1 cellular context compared by ENCODE assay signal in the genomic region with DNA sequence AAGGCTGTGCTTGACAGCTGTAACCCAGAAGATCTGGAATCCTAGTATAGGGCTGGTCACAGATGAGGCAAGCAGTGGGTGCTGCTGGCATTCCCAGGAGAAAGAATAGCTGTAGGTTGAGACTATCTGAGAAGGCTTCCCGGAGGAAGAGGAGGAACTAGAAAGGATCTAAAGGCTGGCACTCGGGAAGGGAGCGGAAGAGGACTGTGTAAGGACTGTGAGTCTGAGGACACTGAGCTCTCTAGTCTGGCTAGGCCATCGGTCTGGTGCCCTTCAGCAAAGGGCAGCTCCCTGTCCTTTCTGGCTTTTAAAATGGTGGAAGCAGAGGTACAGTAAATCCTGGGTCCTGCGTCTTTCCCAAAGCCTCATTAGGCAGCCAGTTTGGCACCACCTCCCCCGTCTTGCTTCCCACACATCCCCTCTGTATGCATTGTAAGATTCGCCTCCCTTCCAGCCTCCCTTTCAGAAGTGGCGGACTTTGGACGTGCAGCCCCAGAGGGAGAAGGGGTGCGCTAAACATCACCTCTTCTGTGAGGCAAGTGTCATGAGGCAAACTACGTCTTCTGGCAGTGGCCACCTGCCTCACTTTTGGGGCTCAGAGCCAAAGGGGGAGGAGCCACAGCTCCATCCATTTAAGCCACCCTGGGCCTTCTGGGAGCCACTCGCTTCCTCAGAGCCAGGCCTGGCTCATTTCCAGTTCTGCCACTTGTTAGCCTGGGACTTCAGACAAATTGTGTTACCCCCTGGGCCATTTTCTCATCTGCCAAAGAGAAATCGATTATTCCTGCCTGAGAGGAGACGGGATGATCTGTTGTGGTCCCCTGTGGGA.
TF ChIP-seq lines count a peak whose summit lies in the region.

No MANE protein-coding gene starts in this region.

TF ChIP-seq in SK-N-SH treated with all-trans-retinoic acid at 6 μM for 48 hours, 23 proteins besides CTCF, POLR2A, EP300 and RAD21 (continued from another document):
- TF ChIP-seq BACH2 (CRISPR knock-in tag; IDR thresholded peaks at IDR 0.05; ENCODE audit: borderline replicate concordance) (no peak), CSDC2 (CRISPR knock-in tag; IDR thresholded peaks at IDR 0.05) (no peak), ISL1 (CRISPR knock-in tag; IDR thresholded peaks at IDR 0.05) (no peak), ZFP3 (CRISPR knock-in tag; IDR thresholded peaks at IDR 0.05) (no peak), ZNF565 (CRISPR knock-in tag; conservative IDR thresholded peaks at IDR 0.05; ENCODE audit: low read depth) (no peak), ZNF70 (CRISPR knock-in tag; IDR thresholded peaks at IDR 0.05) (no peak)
- TF ChIP-seq, protein P1, sequence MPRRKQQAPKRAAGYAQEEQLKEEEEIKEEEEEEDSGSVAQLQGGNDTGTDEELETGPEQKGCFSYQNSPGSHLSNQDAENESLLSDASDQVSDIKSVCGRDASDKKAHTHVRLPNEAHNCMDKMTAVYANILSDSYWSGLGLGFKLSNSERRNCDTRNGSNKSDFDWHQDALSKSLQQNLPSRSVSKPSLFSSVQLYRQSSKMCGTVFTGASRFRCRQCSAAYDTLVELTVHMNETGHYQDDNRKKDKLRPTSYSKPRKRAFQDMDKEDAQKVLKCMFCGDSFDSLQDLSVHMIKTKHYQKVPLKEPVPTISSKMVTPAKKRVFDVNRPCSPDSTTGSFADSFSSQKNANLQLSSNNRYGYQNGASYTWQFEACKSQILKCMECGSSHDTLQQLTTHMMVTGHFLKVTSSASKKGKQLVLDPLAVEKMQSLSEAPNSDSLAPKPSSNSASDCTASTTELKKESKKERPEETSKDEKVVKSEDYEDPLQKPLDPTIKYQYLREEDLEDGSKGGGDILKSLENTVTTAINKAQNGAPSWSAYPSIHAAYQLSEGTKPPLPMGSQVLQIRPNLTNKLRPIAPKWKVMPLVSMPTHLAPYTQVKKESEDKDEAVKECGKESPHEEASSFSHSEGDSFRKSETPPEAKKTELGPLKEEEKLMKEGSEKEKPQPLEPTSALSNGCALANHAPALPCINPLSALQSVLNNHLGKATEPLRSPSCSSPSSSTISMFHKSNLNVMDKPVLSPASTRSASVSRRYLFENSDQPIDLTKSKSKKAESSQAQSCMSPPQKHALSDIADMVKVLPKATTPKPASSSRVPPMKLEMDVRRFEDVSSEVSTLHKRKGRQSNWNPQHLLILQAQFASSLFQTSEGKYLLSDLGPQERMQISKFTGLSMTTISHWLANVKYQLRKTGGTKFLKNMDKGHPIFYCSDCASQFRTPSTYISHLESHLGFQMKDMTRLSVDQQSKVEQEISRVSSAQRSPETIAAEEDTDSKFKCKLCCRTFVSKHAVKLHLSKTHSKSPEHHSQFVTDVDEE (CRISPR knock-in tag; IDR thresholded peaks at IDR 0.05): no peak
- TF ChIP-seq, protein P2, sequence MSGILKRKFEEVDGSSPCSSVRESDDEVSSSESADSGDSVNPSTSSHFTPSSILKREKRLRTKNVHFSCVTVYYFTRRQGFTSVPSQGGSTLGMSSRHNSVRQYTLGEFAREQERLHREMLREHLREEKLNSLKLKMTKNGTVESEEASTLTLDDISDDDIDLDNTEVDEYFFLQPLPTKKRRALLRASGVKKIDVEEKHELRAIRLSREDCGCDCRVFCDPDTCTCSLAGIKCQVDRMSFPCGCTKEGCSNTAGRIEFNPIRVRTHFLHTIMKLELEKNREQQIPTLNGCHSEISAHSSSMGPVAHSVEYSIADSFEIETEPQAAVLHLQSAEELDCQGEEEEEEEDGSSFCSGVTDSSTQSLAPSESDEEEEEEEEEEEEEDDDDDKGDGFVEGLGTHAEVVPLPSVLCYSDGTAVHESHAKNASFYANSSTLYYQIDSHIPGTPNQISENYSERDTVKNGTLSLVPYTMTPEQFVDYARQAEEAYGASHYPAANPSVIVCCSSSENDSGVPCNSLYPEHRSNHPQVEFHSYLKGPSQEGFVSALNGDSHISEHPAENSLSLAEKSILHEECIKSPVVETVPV (CRISPR knock-in tag; IDR thresholded peaks at IDR 0.05): no peak
- TF ChIP-seq, protein P3, sequence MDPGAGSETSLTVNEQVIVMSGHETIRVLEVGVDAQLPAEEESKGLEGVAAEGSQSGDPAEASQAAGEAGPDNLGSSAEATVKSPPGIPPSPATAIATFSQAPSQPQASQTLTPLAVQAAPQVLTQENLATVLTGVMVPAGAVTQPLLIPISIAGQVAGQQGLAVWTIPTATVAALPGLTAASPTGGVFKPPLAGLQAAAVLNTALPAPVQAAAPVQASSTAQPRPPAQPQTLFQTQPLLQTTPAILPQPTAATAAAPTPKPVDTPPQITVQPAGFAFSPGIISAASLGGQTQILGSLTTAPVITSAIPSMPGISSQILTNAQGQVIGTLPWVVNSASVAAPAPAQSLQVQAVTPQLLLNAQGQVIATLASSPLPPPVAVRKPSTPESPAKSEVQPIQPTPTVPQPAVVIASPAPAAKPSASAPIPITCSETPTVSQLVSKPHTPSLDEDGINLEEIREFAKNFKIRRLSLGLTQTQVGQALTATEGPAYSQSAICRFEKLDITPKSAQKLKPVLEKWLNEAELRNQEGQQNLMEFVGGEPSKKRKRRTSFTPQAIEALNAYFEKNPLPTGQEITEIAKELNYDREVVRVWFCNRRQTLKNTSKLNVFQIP (CRISPR knock-in tag; IDR thresholded peaks at IDR 0.05; ENCODE audit: borderline replicate concordance, low read depth): no peak
- TF ChIP-seq, protein P4, sequence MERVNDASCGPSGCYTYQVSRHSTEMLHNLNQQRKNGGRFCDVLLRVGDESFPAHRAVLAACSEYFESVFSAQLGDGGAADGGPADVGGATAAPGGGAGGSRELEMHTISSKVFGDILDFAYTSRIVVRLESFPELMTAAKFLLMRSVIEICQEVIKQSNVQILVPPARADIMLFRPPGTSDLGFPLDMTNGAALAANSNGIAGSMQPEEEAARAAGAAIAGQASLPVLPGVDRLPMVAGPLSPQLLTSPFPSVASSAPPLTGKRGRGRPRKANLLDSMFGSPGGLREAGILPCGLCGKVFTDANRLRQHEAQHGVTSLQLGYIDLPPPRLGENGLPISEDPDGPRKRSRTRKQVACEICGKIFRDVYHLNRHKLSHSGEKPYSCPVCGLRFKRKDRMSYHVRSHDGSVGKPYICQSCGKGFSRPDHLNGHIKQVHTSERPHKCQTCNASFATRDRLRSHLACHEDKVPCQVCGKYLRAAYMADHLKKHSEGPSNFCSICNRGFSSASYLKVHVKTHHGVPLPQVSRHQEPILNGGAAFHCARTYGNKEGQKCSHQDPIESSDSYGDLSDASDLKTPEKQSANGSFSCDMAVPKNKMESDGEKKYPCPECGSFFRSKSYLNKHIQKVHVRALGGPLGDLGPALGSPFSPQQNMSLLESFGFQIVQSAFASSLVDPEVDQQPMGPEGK (CRISPR knock-in tag; IDR thresholded peaks at IDR 0.05; ENCODE audit: borderline replicate concordance): no peak
